1 cellular context compared by ENCODE assay signal in genomic region chr22:41826430-41827383, GRCh38.
TF ChIP-seq lines count a peak whose summit lies in the region.

No MANE protein-coding gene starts in this region.

TF ChIP-seq in IMR-90, 13 proteins besides CTCF, POLR2A, EP300 and RAD21:
- TF ChIP-seq MAFK (IDR thresholded peaks at IDR 0.05; ENCODE audit: low read depth, low read length) (no peak), BHLHE40 (IDR thresholded peaks at IDR 0.05; ENCODE audit: low read depth, low read length) (no peak), RCOR1 (IDR thresholded peaks at IDR 0.05; ENCODE audit: insufficient replicate concordance, low read length) (no peak), NFE2L2 (IDR thresholded peaks at IDR 0.05; ENCODE audit: low read depth, low read length) (no peak), CEBPB (IDR thresholded peaks at IDR 0.05; ENCODE audit: low read depth, low read length) (no peak), MAZ (IDR thresholded peaks at IDR 0.05; ENCODE audit: borderline replicate concordance, low read depth, low read length) (no peak)
